ENCODE assay signal across 14 cellular contexts in genomic region chr7:115094163-115094562, GRCh38.
"Had no signal": no experiment of that assay in that cellular context is flagged by ENCODE, and none has a peak within 500 bp of the region (broad histone marks: within the 10 kb centered on the region; RNA-seq: fewer than 3 reads in every experiment).

No MANE protein-coding gene starts in this region.

- DNase-seq: activated CD4-positive, alpha-beta T cell treated with anti-CD3 and anti-CD28 coated beads, Interleukin-2, amount 50 U/mL, for 1 hour; activated T-cell treated with anti-CD3 and anti-CD28 coated beads for 4 hours; cerebellar nuclear complex; hippocampal formation; left ventricle myocardium superior; ovary; stimulated activated CD4-positive, alpha-beta T cell treated with anti-CD3 and anti-CD28 coated beads, Interleukin-4, amount 100 ng/mL, for 1 hour; stimulated activated CD8-positive, alpha-beta memory T cell treated with anti-CD3 and anti-CD28 coated beads, Interleukin-4, amount 100 ng/mL, for 48 hours had no signal

- H3K4me3 ChIP-seq: ovary, thoracic aorta had no signal

- H3K27ac ChIP-seq: ovary, thoracic aorta had no signal

- H3K27ac Mint-ChIP-seq: activated naive CD4-positive, alpha-beta T cell treated with anti-CD3 and anti-CD28 coated beads, Interleukin-2, amount 50 U/mL, for 24 hours; activated T-helper 2 cell treated with anti-CD3 and anti-CD28 coated beads, Interferon-gamma antibody, Interleukin-2, Interleukin-4, amounts not matched to agents 10 μg/mL and 5 μg/mL and 100 μg/mL, durations not matched to agents 14 hours and 24 hours and 36 hours; stimulated activated naive CD8-positive, alpha-beta T cell treated with anti-CD3 and anti-CD28 coated beads, Interleukin-15, Interleukin-2, amounts not matched to agents 100 ng/mL and 50 ng/mL, for 24 hours had no signal

- H3K36me3 ChIP-seq: ovary, thoracic aorta had no signal

- H3K4me3 Mint-ChIP-seq: activated naive CD4-positive, alpha-beta T cell treated with anti-CD3 and anti-CD28 coated beads, Interleukin-2, amount 50 U/mL, for 24 hours; neural crest cell; stimulated activated naive CD8-positive, alpha-beta T cell treated with anti-CD3 and anti-CD28 coated beads, Interleukin-15, Interleukin-2, amounts not matched to agents 100 ng/mL and 50 ng/mL, for 24 hours had no signal

- ATAC-seq: esophagus mucosa, left ventricle myocardium superior had no signal

- H3K27me3 ChIP-seq: ovary had no signal

- H3K36me3 Mint-ChIP-seq: activated naive CD4-positive, alpha-beta T cell treated with anti-CD3 and anti-CD28 coated beads, Interleukin-2, amount 50 U/mL, for 24 hours had no signal

- H3K9me3 ChIP-seq: ovary, thoracic aorta had no signal
